ENCODE assay signal across 26 cellular contexts in the genomic region with DNA sequence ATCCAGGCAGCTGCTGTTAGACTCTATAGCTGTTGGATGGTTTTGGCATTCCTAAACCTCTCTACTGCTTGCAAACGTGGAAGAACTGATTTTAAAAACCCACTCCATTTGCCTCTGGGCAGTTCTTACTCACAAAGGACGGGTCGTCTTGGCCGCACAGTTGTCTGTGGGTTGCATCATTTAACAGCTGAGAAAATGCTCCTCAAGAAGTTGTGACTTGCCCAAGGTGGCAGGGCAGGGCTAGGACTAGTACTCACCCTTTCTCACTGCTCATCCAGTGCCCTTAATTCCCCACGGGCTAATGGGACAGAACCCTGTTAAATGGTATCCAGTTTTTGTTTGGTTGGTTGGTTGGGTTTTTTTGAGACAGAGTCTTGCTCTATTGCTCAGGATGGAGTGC. TPM values are rescaled to one million over a fixed set of nuclear protein-coding genes. Genes with fewer than 3 reads are reported as not detected.
"Had no signal": no experiment of that assay in that cellular context is flagged by ENCODE, and none has a peak within 500 bp of the region (broad histone marks: within the 10 kb centered on the region; RNA-seq: fewer than 3 reads in every experiment).

No MANE protein-coding gene starts in this region.

- FAIRE-seq: colon, frontal cortex, kidney had no signal

- H3K4me1 ChIP-seq: body of pancreas, prostate gland had no signal

- DNase-seq: activated CD4-positive, alpha-beta memory T cell treated with anti-CD3 and anti-CD28 coated beads for 36 hours; activated CD4-positive, alpha-beta T cell treated with anti-CD3 and anti-CD28 coated beads for 36 hours; activated naive CD8-positive, alpha-beta T cell treated with anti-CD3 and anti-CD28 coated beads for 36 hours; activated T-cell treated with anti-CD3 and anti-CD28 coated beads for 4 hours; amygdala; body of pancreas; central memory CD4-positive, alpha-beta T cell; dorsolateral prefrontal cortex; kidney; midbrain; stimulated activated CD4-positive, alpha-beta T cell treated with anti-CD3 and anti-CD28 coated beads, Interleukin-4, amount 100 ng/mL, for 1 hour; stimulated activated naive CD8-positive, alpha-beta T cell treated with anti-CD3 and anti-CD28 coated beads, Interleukin-15, amount 100 ng/mL, for 72 hours; transverse colon had no signal

- H3K27ac ChIP-seq: body of pancreas, prostate gland, right atrium auricular region, skin epidermis, suprapubic skin, transverse colon, vagina had no signal

- H3K9me3 ChIP-seq: body of pancreas, prostate gland, right atrium auricular region, suprapubic skin, transverse colon, vagina had no signal

- H3K27me3 ChIP-seq: body of pancreas, right atrium auricular region, vagina had no signal

- H3K36me3 ChIP-seq: prostate gland, right atrium auricular region, suprapubic skin, transverse colon, vagina had no signal

- H3K4me3 ChIP-seq: body of pancreas, lung, prostate gland, right atrium auricular region, suprapubic skin, transverse colon, vagina had no signal

- ATAC-seq: activated CD4-positive, alpha-beta T cell treated with anti-CD3 and anti-CD28 coated beads for 36 hours; body of pancreas; left lobe of liver; stimulated activated naive CD8-positive, alpha-beta T cell treated with anti-CD3 and anti-CD28 coated beads, Interleukin-15, amount 100 ng/mL, for 72 hours; WTC11 had no signal

RNA-seq across cellular contexts. Expression of gene DRC1, which starts 1.0 kb away (rescaled TPM):
- total RNA-seq: activated CD4-positive, alpha-beta memory T cell treated with anti-CD3 and anti-CD28 coated beads for 36 hours; activated CD4-positive, alpha-beta T cell treated with anti-CD3 and anti-CD28 coated beads for 36 hours; activated naive CD8-positive, alpha-beta T cell treated with anti-CD3 and anti-CD28 coated beads for 36 hours; activated T-helper 1 cell treated with anti-CD3 and anti-CD28 coated beads, Interleukin-12 subunit alpha, Interleukin-12 subunit beta, Interleukin-2, Interleukin-4 antibody, amounts not matched to agents 30 ng/mL and 10 ng/mL and 1 ng/mL, durations not matched to agents 14 hours and 24 hours and 36 hours; body of pancreas; epithelial cell of proximal tubule; left lobe of liver; osteocyte; right atrium auricular region; transverse colon; vagina had no signal

RNA-seq across cellular contexts. Expression of gene ADGRF3, which starts 54.1 kb away (rescaled TPM):
- total RNA-seq: body of pancreas, right atrium auricular region, transverse colon had no signal
